In genomic region chr6:8063762-8064637, GRCh38 we compare ENCODE assay signal across 8 cellular contexts. TPM values are rescaled to one million over a fixed set of nuclear protein-coding genes. Genes with fewer than 3 reads are reported as not detected.
A peak's percentile ranks its signal among the peaks of the same experiment; 100 is the strongest.
DNase-seq lines count a peak whose midpoint lies in the region; ATAC-seq and TF ChIP-seq lines count a peak whose summit lies in the region.

TSS of gene BLOC1S5 (minus strand) at chr6:8064389. CDS start at chr6:8064376, 13 bp downstream.

- peaks cover 27% of the 10 kb centered on the region for H3K4me1 ChIP-seq in left ventricle myocardium inferior

- no peaks in the 10 kb centered on the region for H3K27me3 ChIP-seq in left ventricle myocardium inferior (ENCODE audit: low read depth)

- peak; percentile 89 for DNase-seq in GM13977 (ENCODE audit: low spot score)
- peak; percentile 99 for DNase-seq in NCI-H1694 (lab: John Stamatoyannopoulos, UW)
- peak; percentile 95 for DNase-seq in amniotic stem cell (lab: John Stamatoyannopoulos, UW)
- peak; percentile 96 for DNase-seq in left ventricle myocardium inferior
- peak; percentile 96 for DNase-seq in progenitor cell of endocrine pancreas (ENCODE audit: low spot score, unreplicated experiment)
- DNase-seq in ureter (ENCODE audit: low spot score), result peak; percentile 96

- peaks cover 17% of the 10 kb centered on the region for H3K36me3 ChIP-seq in left ventricle myocardium inferior

- peak within 1 kb of the TSS; percentile 94 for H3K27ac ChIP-seq in left ventricle myocardium inferior (replicated peaks)

- H3K27ac Mint-ChIP-seq in T-helper 1 cell treated with Interleukin-12 subunit alpha and Interleukin-12 subunit beta and Interleukin-4 antibody, amounts not matched to agents 30 μg/mL and 1 μg/mL, for 36 hours, result peak within 1 kb of the TSS; percentile 95
- H3K27ac Mint-ChIP-seq in progenitor cell of endocrine pancreas, result peak within 1 kb of the TSS; percentile 95

- peaks cover 27% of the 10 kb centered on the region for H3K4me1 Mint-ChIP-seq in T-helper 1 cell treated with Interleukin-12 subunit alpha and Interleukin-12 subunit beta and Interleukin-4 antibody, amounts not matched to agents 30 μg/mL and 1 μg/mL, for 36 hours (ENCODE audit: low read depth)
- H3K4me1 Mint-ChIP-seq in progenitor cell of endocrine pancreas (ENCODE audit: low read depth), result peaks cover 13% of the 10 kb centered on the region

- H3K9me3 ChIP-seq in left ventricle myocardium inferior (replicated peaks), result no peaks in the 10 kb centered on the region

- H3K4me3 ChIP-seq in left ventricle myocardium inferior, result peak within 1 kb of the TSS; percentile 95

- intact Hi-C loops in left ventricle myocardium inferior (cut with micrococcal nuclease), result no loop called here

- TF ChIP-seq CTCF in GM13977 (IDR thresholded peaks at IDR 0.05; ENCODE audit: extremely low read depth, insufficient read depth, missing control alignments), result no peak
- TF ChIP-seq CTCF in left ventricle myocardium inferior (IDR thresholded peaks at IDR 0.05; ENCODE audit: borderline replicate concordance), result no peak
- TF ChIP-seq CTCF in progenitor cell of endocrine pancreas (IDR thresholded peaks at IDR 0.05; ENCODE audit: unreplicated experiment), result no peak

- peak; percentile 68 for ATAC-seq in HG02884 (IDR thresholded peaks at IDR 0.05; ENCODE audit: unreplicated experiment)

- in situ Hi-C loops in GM13977 (cut with MboI; ENCODE audit: low pct_unique_long_range_greater_than_20kb, low sequenced_read_pairs, unreplicated experiment), result no loop called here

- peaks cover 12% of the 10 kb centered on the region for H3K36me3 Mint-ChIP-seq in T-helper 1 cell treated with Interleukin-12 subunit alpha and Interleukin-12 subunit beta and Interleukin-4 antibody, amounts not matched to agents 30 μg/mL and 1 μg/mL, for 36 hours (ENCODE audit: low read depth)
- H3K36me3 Mint-ChIP-seq in progenitor cell of endocrine pancreas (ENCODE audit: insufficient read depth), result peaks cover 3% of the 10 kb centered on the region

- peak within 1 kb of the TSS; percentile 94 for H3K4me3 Mint-ChIP-seq in T-helper 1 cell treated with Interleukin-12 subunit alpha and Interleukin-12 subunit beta and Interleukin-4 antibody, amounts not matched to agents 30 μg/mL and 1 μg/mL, for 36 hours
- H3K4me3 Mint-ChIP-seq in progenitor cell of endocrine pancreas (ENCODE audit: low read depth), result peak within 1 kb of the TSS; percentile 95

- H3K9me3 Mint-ChIP-seq in T-helper 1 cell treated with Interleukin-12 subunit alpha and Interleukin-12 subunit beta and Interleukin-4 antibody, amounts not matched to agents 30 μg/mL and 1 μg/mL, for 36 hours, result no peaks in the 10 kb centered on the region
- H3K9me3 Mint-ChIP-seq in progenitor cell of endocrine pancreas (ENCODE audit: low read depth), result no peaks in the 10 kb centered on the region

- H3K27me3 Mint-ChIP-seq in T-helper 1 cell treated with Interleukin-12 subunit alpha and Interleukin-12 subunit beta and Interleukin-4 antibody, amounts not matched to agents 30 μg/mL and 1 μg/mL, for 36 hours (ENCODE audit: low read depth), result no peaks in the 10 kb centered on the region
- H3K27me3 Mint-ChIP-seq in progenitor cell of endocrine pancreas, result no peaks in the 10 kb centered on the region

RNA-seq across cellular contexts. Expression of gene BLOC1S5, which starts in this region (rescaled TPM):
- total RNA-seq in left ventricle myocardium inferior (8.5 TPM), progenitor cell of endocrine pancreas (24.4 and 26.4 TPM in 2 replicates), ureter (10.1 TPM)

Comparison
In these comparisons a context has a peak if more than half of its experiments do, and no peak if none do; other contexts are left out.
1. Peak in every context shown above with its lines: DNase-seq, ATAC-seq, H3K4me3 ChIP-seq and H3K27ac ChIP-seq.